17 cellular contexts compared by ENCODE assay signal in genomic region chr17:70184770-70185169, GRCh38. TPM values are rescaled to one million over a fixed set of nuclear protein-coding genes. Genes with fewer than 3 reads are reported as not detected.
DNase-seq lines count a peak whose midpoint lies in the region; ATAC-seq and TF ChIP-seq lines count a peak whose summit lies in the region.
"Had no signal": no experiment of that assay in that cellular context is flagged by ENCODE, and none has a peak within 500 bp of the region (broad histone marks: within the 10 kb centered on the region; RNA-seq: fewer than 3 reads in every experiment).

No MANE protein-coding gene starts in this region.

- H3K27me3 ChIP-seq in RWPE2 (ENCODE audit: insufficient read depth, poor library complexity, severe bottlenecking) (no peaks in the 10 kb centered on the region), neutrophil (no peaks in the 10 kb centered on the region)
- H3K27me3 ChIP-seq: BLaER1 treated with 17β-estradiol and CSF1 and Interleukin-3, amounts not matched to agents 10 nM and 100 nM had no signal

- peaks cover 26% of the 10 kb centered on the region for H3K4me1 ChIP-seq in RWPE2 (ENCODE audit: insufficient read depth, poor library complexity, severe bottlenecking)
- H3K4me1 ChIP-seq in neutrophil (ENCODE audit: control insufficient read depth in 1 of 2, insufficient read depth in 1 of 2, low read depth in 1 of 2, low read length in 1 of 2), result no peaks in the 10 kb centered on the region

- H3K9me3 ChIP-seq in RWPE2 (ENCODE audit: severe bottlenecking), result no peaks in the 10 kb centered on the region
- H3K9me3 ChIP-seq in neutrophil, result no peaks in the 10 kb centered on the region
- H3K9me3 ChIP-seq: BLaER1 treated with 17β-estradiol and CSF1 and Interleukin-3, amounts not matched to agents 10 nM and 100 nM; mucosa of descending colon had no signal

- no peaks in the 10 kb centered on the region for H3K36me3 ChIP-seq in RWPE2 (ENCODE audit: low read depth)
- H3K36me3 ChIP-seq in neutrophil, result no peaks in the 10 kb centered on the region

- H3K27ac ChIP-seq in RWPE2 (ENCODE audit: poor library complexity, severe bottlenecking), result peak overlapping the region; percentile 24
- peak overlapping the region; percentile 49 for H3K27ac ChIP-seq in neutrophil
- H3K27ac ChIP-seq: BLaER1 treated with 17β-estradiol and CSF1 and Interleukin-3, amounts not matched to agents 10 nM and 100 nM had no signal

- ATAC-seq in RWPE2 (ENCODE audit: low read depth) (peak; percentile 91), GM21367 (IDR thresholded peaks at IDR 0.05; ENCODE audit: unreplicated experiment) (no peak)
- ATAC-seq: mucosa of descending colon had no signal

- DNase-seq in Daoy (ENCODE audit: low read depth) (peak; percentile 12), RWPE2 (ENCODE audit: low spot score) (no peak), fibroblast of gingiva (ENCODE audit: low read depth) (peak; percentile 48), NCI-H187 (lab: John Stamatoyannopoulos, UW) (no peak), Ammon's horn (ENCODE audit: low spot score) (no peak), T1000 (lab: John Stamatoyannopoulos, UW) (no peak)
- DNase-seq: activated gamma-delta T cell; central memory CD4-positive, alpha-beta T cell; Kasumi-1; mucosa of descending colon; NCI-H2029 treated with DMSO at 0.1 percent for 48 hours; NCI-H82; SIG-M5; stimulated activated CD4-positive, alpha-beta T cell treated with anti-CD3 and anti-CD28 coated beads, Interleukin-2, amount 100 ng/mL, for 48 hours had no signal

- no peak for TF ChIP-seq CTCF in RWPE2 (IDR thresholded peaks at IDR 0.05; ENCODE audit: poor library complexity, severe bottlenecking)
- TF ChIP-seq CTCF in neutrophil (IDR thresholded peaks at IDR 0.05), result no peak

- H3K4me3 ChIP-seq in RWPE2 (ENCODE audit: severe bottlenecking) (no peak overlapping the region), neutrophil (ENCODE audit: low read depth in 1 of 2, low read length in 1 of 2) (no peak overlapping the region)
- H3K4me3 ChIP-seq: BLaER1 treated with 17β-estradiol and CSF1 and Interleukin-3, amounts not matched to agents 10 nM and 100 nM; mucosa of descending colon had no signal

RNA-seq across cellular contexts. Expression of gene KCNJ2, which starts 15.4 kb away (rescaled TPM):
- total RNA-seq in Daoy (2014; rRNA removed; shearing (Covaris generic)), result 0.63 TPM in 1 of 2 replicates, not detected in the other

Comparison
In these comparisons a context has a peak if more than half of its experiments do, and no peak if none do; other contexts are left out.
1. DNase-seq: peak in Daoy (single experiment) and fibroblast of gingiva (single experiment); none in RWPE2 (single experiment), NCI-H187 (0 of 2), Ammon's horn (single experiment) and T1000 (single experiment).